ENCODE assay signal across 27 cellular contexts in genomic region chr20:19081937-19082336, GRCh38.
"Had no signal": no experiment of that assay in that cellular context is flagged by ENCODE, and none has a peak within 500 bp of the region (broad histone marks: within the 10 kb centered on the region; RNA-seq: fewer than 3 reads in every experiment).

No MANE protein-coding gene starts in this region.

- H3K36me3 ChIP-seq: neural progenitor cell, neutrophil, ovary, right lobe of liver, sigmoid colon, thoracic aorta, thyroid gland, tibial nerve, upper lobe of left lung, vagina had no signal

- H3K4me3 ChIP-seq: neural progenitor cell, ovary, psoas muscle, right lobe of liver, sigmoid colon, thoracic aorta, thyroid gland, tibial nerve, upper lobe of left lung, vagina had no signal

- H3K9ac ChIP-seq: neural progenitor cell, parathyroid adenoma had no signal

- ATAC-seq: naive thymus-derived CD4-positive, alpha-beta T cell; natural killer cell; psoas muscle; right cardiac atrium; right lobe of liver; stimulated activated effector memory CD8-positive, alpha-beta T cell treated with anti-CD3 and anti-CD28 coated beads, Interleukin-12 subunit alpha, Interleukin-12 subunit beta, amount 100 ng/mL, for 72 hours; stimulated activated naive B cell treated with anti-CD40 and anti-IgM and Interleukin-4, amounts not matched to agents 10 μg/mL and 1 μg/mL and 100 μg/mL, for 72 hours; stimulated activated naive CD8-positive, alpha-beta T cell treated with anti-CD3 and anti-CD28 coated beads, Interleukin-15, amount 100 ng/mL, for 72 hours; stimulated activated naive CD8-positive, alpha-beta T cell treated with anti-CD3 and anti-CD28 coated beads, Interleukin-15, Interleukin-2, amounts not matched to agents 100 U/mL and 50 U/mL, for 24 hours had no signal

- H3K27me3 ChIP-seq: neural progenitor cell, neutrophil, ovary, right lobe of liver, sigmoid colon, thyroid gland, tibial nerve, upper lobe of left lung, vagina had no signal

- H3K27ac ChIP-seq: neural progenitor cell, neutrophil, ovary, parathyroid adenoma, psoas muscle, right lobe of liver, sigmoid colon, thoracic aorta, thyroid gland, tibial nerve, upper lobe of left lung, vagina had no signal

- H3K4me1 ChIP-seq: neural progenitor cell, parathyroid adenoma, psoas muscle, right lobe of liver, sigmoid colon, thyroid gland, tibial nerve, upper lobe of left lung, vagina had no signal

- H3K4me2 ChIP-seq: neural progenitor cell had no signal

- H3K9me3 ChIP-seq: neutrophil, ovary, psoas muscle, right lobe of liver, sigmoid colon, thoracic aorta, thyroid gland, tibial nerve, upper lobe of left lung, vagina had no signal

- H2AFZ ChIP-seq: neural progenitor cell, parathyroid adenoma had no signal

- DNase-seq: naive thymus-derived CD4-positive, alpha-beta T cell; natural killer cell; nucleus accumbens; ovary; posterior cingulate gyrus; psoas muscle; right cardiac atrium; right lobe of liver; sigmoid colon; small intestine; stimulated activated CD4-positive, alpha-beta T cell treated with anti-CD3 and anti-CD28 coated beads, Interleukin-15, amount 100 ng/mL, for 24 hours; stimulated activated CD4-positive, alpha-beta T cell treated with anti-CD3 and anti-CD28 coated beads, Interleukin-2, amount 100 ng/mL, for 24 hours; stimulated activated CD4-positive, alpha-beta T cell treated with anti-CD3 and anti-CD28 coated beads, Interleukin-2, amount 100 ng/mL, for 48 hours; stimulated activated CD4-positive, alpha-beta T cell treated with anti-CD3 and anti-CD28 coated beads, Interleukin-4, amount 100 ng/mL, for 24 hours; stimulated activated naive B cell treated with anti-CD40 and anti-IgM and Interleukin-4, amounts not matched to agents 10 μg/mL and 1 μg/mL and 100 μg/mL, for 72 hours; stimulated activated naive CD8-positive, alpha-beta T cell treated with anti-CD3 and anti-CD28 coated beads, Interleukin-15, amount 100 ng/mL, for 72 hours; stimulated activated naive CD8-positive, alpha-beta T cell treated with anti-CD3 and anti-CD28 coated beads, Interleukin-15, Interleukin-2, amounts not matched to agents 100 U/mL and 50 U/mL, for 24 hours; thyroid gland; trophoblast cell; upper lobe of left lung had no signal
